28 cellular contexts compared by ENCODE assay signal in genomic region chr2:112151275-112151674, GRCh38. TPM values are rescaled to one million over a fixed set of nuclear protein-coding genes. Genes with fewer than 3 reads are reported as not detected.
DNase-seq lines count a peak whose midpoint lies in the region; ATAC-seq and TF ChIP-seq lines count a peak whose summit lies in the region.
"Had no signal": no experiment of that assay in that cellular context is flagged by ENCODE, and none has a peak within 500 bp of the region (broad histone marks: within the 10 kb centered on the region; RNA-seq: fewer than 3 reads in every experiment).

No MANE protein-coding gene starts in this region.

- H3K36me3 ChIP-seq in left ventricle myocardium inferior (no peaks in the 10 kb centered on the region), skeletal muscle satellite cell (ENCODE audit: insufficient read depth, low read length) (no peaks in the 10 kb centered on the region)
- H3K36me3 ChIP-seq: cardiac muscle cell, esophagus squamous epithelium, gastroesophageal sphincter, MG63 had no signal

- H3K27me3 ChIP-seq in left ventricle myocardium inferior (ENCODE audit: low read depth) (no peaks in the 10 kb centered on the region), skeletal muscle satellite cell (ENCODE audit: control insufficient read depth, insufficient read depth, low read length) (no peaks in the 10 kb centered on the region)
- H3K27me3 ChIP-seq: cardiac muscle cell, esophagus squamous epithelium, gastroesophageal sphincter, MG63 had no signal

- POLR2A ChIA-PET in HEK293T (lab: Yijun Ruan, JAX) = interaction anchor here (1.6 kb wide), 1 partner anchor 11 kb away, joined by 3 read pairs; no protein-coding TSS in a partner anchor

- ATAC-seq in Right ventricle myocardium inferior = no peak
- no peak for ATAC-seq in GM18858 (IDR thresholded peaks at IDR 0.05; ENCODE audit: unreplicated experiment)
- ATAC-seq in GM21423 (IDR thresholded peaks at IDR 0.05; ENCODE audit: unreplicated experiment) = no peak
- ATAC-seq: activated naive CD4-positive, alpha-beta T cell treated with anti-CD3 and anti-CD28 coated beads, Interleukin-2, amount 50 U/mL, for 72 hours; gastroesophageal sphincter; HCT116; left lobe of liver; Panc1 had no signal

- CTCF ChIA-PET in HEK293T (lab: Yijun Ruan, JAX) = no interaction called here

- no peak overlapping the region for H3K4me2 ChIP-seq in skeletal muscle satellite cell (ENCODE audit: low read length)

- peak overlapping the region; percentile 66 for H3K27ac ChIP-seq in left ventricle myocardium inferior (replicated peaks)
- H3K27ac ChIP-seq: cardiac muscle cell had no signal

- intact Hi-C loops in left ventricle myocardium inferior (cut with micrococcal nuclease) (no loop called here), Right ventricle myocardium inferior (cut with DNase I) (no loop called here)

- DNase-seq in left ventricle myocardium inferior (no peak), Right ventricle myocardium inferior (ENCODE audit: missing footprints) (no peak), fibroblast of mammary gland (ENCODE audit: low read depth) (peak; percentile 50), HEK293T (ENCODE audit: extremely low spot score) (no peak), MV-4-11 (lab: John Stamatoyannopoulos, UW) (no peak)
- DNase-seq: activated T-cell treated with anti-CD3 and anti-CD28 coated beads for 4 hours; DMS79; esophagus squamous epithelium; GDM1; KBM-7; MG63; naive B cell; NCI-H1417; NCI-H2029 treated with DMSO at 0.1 percent for 48 hours; NCI-H226; NCI-H69; nucleus accumbens; SIG-M5; stimulated activated CD4-positive, alpha-beta T cell treated with anti-CD3 and anti-CD28 coated beads, Interleukin-2, amount 100 ng/mL, for 48 hours had no signal

- H3K4me1 ChIP-seq in left ventricle myocardium inferior = peaks cover 8% of the 10 kb centered on the region
- peaks cover 46% of the 10 kb centered on the region for H3K4me1 ChIP-seq in skeletal muscle satellite cell (ENCODE audit: control insufficient read depth, insufficient read depth, low read length)
- H3K4me1 ChIP-seq: gastroesophageal sphincter had no signal

- H3K9me3 ChIP-seq in left ventricle myocardium inferior (replicated peaks) = no peaks in the 10 kb centered on the region
- no peaks in the 10 kb centered on the region for H3K9me3 ChIP-seq in skeletal muscle satellite cell (replicated peaks; ENCODE audit: low read length)
- H3K9me3 ChIP-seq: esophagus squamous epithelium, gastroesophageal sphincter, MG63 had no signal

- H3K4me3 ChIP-seq in left ventricle myocardium inferior (no peak overlapping the region), fibroblast of mammary gland (ENCODE audit: control insufficient read depth, low read depth, low read length) (no peak overlapping the region), skeletal muscle satellite cell (ENCODE audit: low read length) (no peak overlapping the region)
- H3K4me3 ChIP-seq: cardiac muscle cell, esophagus squamous epithelium, gastroesophageal sphincter, MG63 had no signal

- H3K9ac ChIP-seq in skeletal muscle satellite cell (ENCODE audit: low read depth, low read length) = peak overlapping the region; percentile 64

- no peak for TF ChIP-seq CTCF in left ventricle myocardium inferior (IDR thresholded peaks at IDR 0.05; ENCODE audit: borderline replicate concordance)
- no peak for TF ChIP-seq CTCF in fibroblast of mammary gland (conservative IDR thresholded peaks at IDR 0.05; ENCODE audit: control insufficient read depth, insufficient read depth, low read depth, low read length)

TF ChIP-seq in HEK293T, 16 proteins besides CTCF, POLR2A, EP300 and RAD21:
- TF ChIP-seq FOXK2 (IDR thresholded peaks at IDR 0.05) = no peak
- TF ChIP-seq, protein P1, sequence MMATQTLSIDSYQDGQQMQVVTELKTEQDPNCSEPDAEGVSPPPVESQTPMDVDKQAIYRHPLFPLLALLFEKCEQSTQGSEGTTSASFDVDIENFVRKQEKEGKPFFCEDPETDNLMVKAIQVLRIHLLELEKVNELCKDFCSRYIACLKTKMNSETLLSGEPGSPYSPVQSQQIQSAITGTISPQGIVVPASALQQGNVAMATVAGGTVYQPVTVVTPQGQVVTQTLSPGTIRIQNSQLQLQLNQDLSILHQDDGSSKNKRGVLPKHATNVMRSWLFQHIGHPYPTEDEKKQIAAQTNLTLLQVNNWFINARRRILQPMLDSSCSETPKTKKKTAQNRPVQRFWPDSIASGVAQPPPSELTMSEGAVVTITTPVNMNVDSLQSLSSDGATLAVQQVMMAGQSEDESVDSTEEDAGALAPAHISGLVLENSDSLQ (IDR thresholded peaks at IDR 0.05) = no peak
- TF ChIP-seq ARNT (IDR thresholded peaks at IDR 0.05) = no peak
- TF ChIP-seq HDGF (IDR thresholded peaks at IDR 0.05; ENCODE audit: borderline replicate concordance) = no peak

RNA-seq across cellular contexts. Expression of gene FBLN7, which starts 13.1 kb away (rescaled TPM):
- 0.60 TPM for total RNA-seq in left ventricle myocardium inferior
- 0.54 TPM for total RNA-seq in Right ventricle myocardium inferior
- 0.22 and 0.25 TPM in 2 replicates for total RNA-seq in skeletal muscle satellite cell (2012; rRNA removed)
